11 cellular contexts compared by ENCODE assay signal in the genomic region with DNA sequence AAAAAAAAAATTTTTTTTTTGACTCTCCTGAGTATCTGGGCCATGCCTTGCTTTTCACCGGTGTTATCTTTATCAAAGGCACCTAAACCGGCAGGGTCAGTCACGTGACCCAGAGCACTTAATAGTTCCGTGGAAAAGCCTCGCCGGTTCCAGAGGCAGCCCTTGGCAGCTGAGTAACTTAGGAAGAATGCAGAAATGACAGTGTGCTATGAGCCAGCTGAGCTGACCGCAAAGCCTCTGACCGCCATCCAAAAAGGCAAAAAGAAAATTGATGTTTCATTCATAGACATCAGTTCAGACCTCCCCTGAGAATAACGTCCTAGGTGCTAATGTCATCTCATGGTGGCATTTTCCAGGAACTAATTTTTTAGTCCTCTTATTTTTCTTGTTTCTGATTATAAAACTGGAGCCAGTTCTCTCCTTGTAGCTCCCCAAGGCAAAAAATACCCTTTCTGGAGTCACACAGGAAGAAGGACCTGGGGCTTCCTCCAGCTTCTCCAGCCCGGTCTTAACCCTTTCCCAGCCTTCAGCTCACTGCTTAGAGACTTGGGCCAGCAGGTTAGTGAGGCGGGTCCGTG.
DNase-seq lines count a peak whose midpoint lies in the region; ATAC-seq, FAIRE-seq and TF ChIP-seq lines count a peak whose summit lies in the region.
"Had no signal": no experiment of that assay in that cellular context is flagged by ENCODE, and none has a peak within 500 bp of the region (broad histone marks: within the 10 kb centered on the region; RNA-seq: fewer than 3 reads in every experiment).

No MANE protein-coding gene starts in this region.

- H3K4me3 ChIP-seq in bronchial epithelial cell (ENCODE audit: low read depth, low read length) (no peak overlapping the region), upper lobe of left lung (no peak overlapping the region)
- H3K4me3 ChIP-seq: BLaER1 treated with 17β-estradiol and CSF1 and Interleukin-3, amounts not matched to agents 10 nM and 100 nM; SK-N-MC had no signal

- WGBS in upper lobe of left lung, 2 donors: 33 to 57% methylated on average over 12 of the region's 12 CpGs

- H3K4me1 ChIP-seq in upper lobe of left lung: peaks cover 34 to 57% (median 49%) of the 10 kb centered on the region in 4 donors

- H3K27me3 ChIP-seq in bronchial epithelial cell (ENCODE audit: control insufficient read depth, insufficient read depth, low read length) (no peaks in the 10 kb centered on the region), upper lobe of left lung (no peaks in the 10 kb centered on the region)
- H3K27me3 ChIP-seq: BLaER1 treated with 17β-estradiol and CSF1 and Interleukin-3, amounts not matched to agents 10 nM and 100 nM had no signal

- no peak for TF ChIP-seq CTCF in bronchial epithelial cell (IDR thresholded peaks at IDR 0.05; ENCODE audit: insufficient read depth, low read length, severe bottlenecking)
- TF ChIP-seq CTCF in upper lobe of left lung (IDR thresholded peaks at IDR 0.05): no peak
- no peak for TF ChIP-seq CTCF in GM13976 (IDR thresholded peaks at IDR 0.05; ENCODE audit: borderline replicate concordance, control extremely low read depth, extremely low read depth, insufficient read depth, missing control alignments)

- no peak for FAIRE-seq in bronchial epithelial cell (lab: Jason Lieb, UNC)

- no peak for TF ChIP-seq POLR2A in upper lobe of left lung (IDR thresholded peaks at IDR 0.05)

- ATAC-seq in left lobe of liver: peak; percentile 58
- ATAC-seq in upper lobe of left lung (ENCODE audit: low FRiP score in 2 of 2): peak; percentile 78 to 86
- ATAC-seq in HG03442 (IDR thresholded peaks at IDR 0.05; ENCODE audit: unreplicated experiment): no peak

- in situ Hi-C loops in GM13976 (cut with MboI; ENCODE audit: low sequenced_read_pairs, unreplicated experiment): no loop called here

- H3K9me3 ChIP-seq in upper lobe of left lung: no peaks in the 10 kb centered on the region
- H3K9me3 ChIP-seq: BLaER1 treated with 17β-estradiol and CSF1 and Interleukin-3, amounts not matched to agents 10 nM and 100 nM had no signal

- H3K36me3 ChIP-seq in bronchial epithelial cell (ENCODE audit: control insufficient read depth, insufficient read depth, low read length): no peaks in the 10 kb centered on the region
- H3K36me3 ChIP-seq in upper lobe of left lung: peaks cover 0 to 6% (median 2%) of the 10 kb centered on the region in 4 donors

- TF ChIP-seq EP300 in upper lobe of left lung (IDR thresholded peaks at IDR 0.05): peak in 1 of 4 donors; percentile 48

- H3K27ac ChIP-seq in upper lobe of left lung: peak overlapping the region; percentile 11 to 75 (median 52)
- H3K27ac ChIP-seq: BLaER1 treated with 17β-estradiol and CSF1 and Interleukin-3, amounts not matched to agents 10 nM and 100 nM; parathyroid adenoma; SK-N-MC had no signal

- DNase-seq in SIG-M5 treated with dmso at 0.1 percent for 504 hours (lab: John Stamatoyannopoulos, UW; ENCODE audit: unreplicated experiment) (peak; percentile 36), SIG-M5 (lab: John Stamatoyannopoulos, UW) (no peak), bronchial epithelial cell (ENCODE audit: low read depth) (peak; percentile 93), left lobe of liver (ENCODE audit: low spot score) (peak; percentile 61), upper lobe of left lung (peak in 1 of 2 donors; percentile 89), GM13976 (ENCODE audit: low spot score) (no peak), pons (ENCODE audit: low spot score) (no peak)

Comparison
In these comparisons a context has a peak if more than half of its experiments do, and no peak if none do; other contexts are left out.
1. DNase-seq: peak in SIG-M5 treated with dmso at 0.1 percent for 504 hours (single experiment), bronchial epithelial cell (single experiment) and left lobe of liver (single experiment); none in SIG-M5 (single experiment), GM13976 (single experiment) and pons (single experiment).